Comparison of ENCODE assay signal across 24 cellular contexts in the genomic region with DNA sequence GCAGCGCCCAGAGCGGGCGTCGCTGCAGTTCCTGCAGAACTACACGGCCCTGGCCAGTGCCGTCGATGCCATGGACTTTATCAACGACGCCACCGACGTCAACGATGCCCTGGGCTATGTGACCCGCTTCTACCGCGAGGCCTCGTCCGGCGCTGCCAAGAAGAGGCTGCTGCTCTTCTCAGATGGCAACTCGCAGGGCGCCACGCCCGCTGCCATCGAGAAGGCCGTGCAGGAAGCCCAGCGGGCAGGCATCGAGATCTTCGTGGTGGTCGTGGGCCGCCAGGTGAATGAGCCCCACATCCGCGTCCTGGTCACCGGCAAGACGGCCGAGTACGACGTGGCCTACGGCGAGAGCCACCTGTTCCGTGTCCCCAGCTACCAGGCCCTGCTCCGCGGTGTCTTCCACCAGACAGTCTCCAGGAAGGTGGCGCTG. TPM values are rescaled to one million over a fixed set of nuclear protein-coding genes. Genes with fewer than 3 reads are reported as not detected.
DNase-seq lines count a peak whose midpoint lies in the region; ATAC-seq and TF ChIP-seq lines count a peak whose summit lies in the region.
"Had no signal": no experiment of that assay in that cellular context is flagged by ENCODE, and none has a peak within 500 bp of the region (broad histone marks: within the 10 kb centered on the region; RNA-seq: fewer than 3 reads in every experiment).

No MANE protein-coding gene starts in this region.

- no peaks in the 10 kb centered on the region for H3K9me3 ChIP-seq in lower lobe of right lung
- H3K9me3 ChIP-seq: upper lobe of right lung had no signal

- peak; percentile 4 to 11 for DNase-seq in activated T-cell treated with anti-CD3 and anti-CD28 coated beads, Interleukin-2, amount 50 U/mL, for 48 hours
- no peak for DNase-seq in activated T-cell treated with anti-CD3 and anti-CD28 coated beads, Interleukin-2, amount 50 U/mL, for 72 hours
- DNase-seq in coronary artery (ENCODE audit: low spot score), result peak; percentile 72
- DNase-seq in lower lobe of right lung, result peak; percentile 42
- peak; percentile 17 for DNase-seq in stimulated activated CD8-positive, alpha-beta memory T cell treated with anti-CD3 and anti-CD28 coated beads, Interleukin-4, amount 100 ng/mL, for 48 hours
- no peak for DNase-seq in AG20443 (ENCODE audit: low spot score)
- DNase-seq: 8988T; activated CD4-positive, alpha-beta T cell treated with anti-CD3 and anti-CD28 coated beads for 48 hours; activated naive CD4-positive, alpha-beta T cell treated with anti-CD3 and anti-CD28 coated beads for 36 hours; Caco-2; foreskin keratinocyte; KG1; kidney glomerular epithelial cell; NCI-H2029; NCI-H345; nucleus accumbens; RPMI8226; stimulated activated CD4-positive, alpha-beta T cell treated with anti-CD3 and anti-CD28 coated beads, Interleukin-1b, Interleukin-23, amount 100 ng/mL, for 48 hours; SW 1271; upper lobe of right lung had no signal

- intact Hi-C loops in lower lobe of right lung (cut with DNase I), result no loop called here

- no peaks in the 10 kb centered on the region for H3K27me3 ChIP-seq in lower lobe of right lung (ENCODE audit: low read depth)
- H3K27me3 ChIP-seq: foreskin keratinocyte, upper lobe of right lung had no signal

- H3K4me3 Mint-ChIP-seq in activated T-cell treated with anti-CD3 and anti-CD28 coated beads, Interleukin-2, amount 50 U/mL, for 72 hours, result no peak overlapping the region
- H3K4me3 Mint-ChIP-seq: activated naive CD4-positive, alpha-beta T cell treated with anti-CD3 and anti-CD28 coated beads for 36 hours; B cell; stimulated activated naive CD8-positive, alpha-beta T cell treated with anti-CD3 and anti-CD28 coated beads, Interleukin-15, amount 100 ng/mL, for 72 hours had no signal

- TF ChIP-seq CTCF in coronary artery (IDR thresholded peaks at IDR 0.05) (no peak), lower lobe of right lung (IDR thresholded peaks at IDR 0.05) (no peak)

- H3K4me1 ChIP-seq in lower lobe of right lung, result no peaks in the 10 kb centered on the region
- H3K4me1 ChIP-seq: Caco-2, foreskin keratinocyte, upper lobe of right lung had no signal

- H3K27ac ChIP-seq in coronary artery, result no peak overlapping the region
- H3K27ac ChIP-seq in lower lobe of right lung, result no peak overlapping the region
- H3K27ac ChIP-seq: foreskin keratinocyte, upper lobe of right lung had no signal

- no peak for ATAC-seq in activated T-cell treated with anti-CD3 and anti-CD28 coated beads, Interleukin-2, amount 50 U/mL, for 72 hours (replicated peaks in 1 of 2)
- ATAC-seq in lower lobe of right lung (no peak), GM18870 (IDR thresholded peaks at IDR 0.05; ENCODE audit: unreplicated experiment) (no peak), HG03139 (IDR thresholded peaks at IDR 0.05; ENCODE audit: unreplicated experiment) (no peak)
- ATAC-seq: foreskin keratinocyte, upper lobe of right lung had no signal

- H3K36me3 ChIP-seq in lower lobe of right lung, result peaks cover 21% of the 10 kb centered on the region

- H3K4me1 Mint-ChIP-seq in activated T-cell treated with anti-CD3 and anti-CD28 coated beads, Interleukin-2, amount 50 U/mL, for 72 hours (ENCODE audit: low read depth), result no peaks in the 10 kb centered on the region
- H3K4me1 Mint-ChIP-seq: B cell; stimulated activated naive CD8-positive, alpha-beta T cell treated with anti-CD3 and anti-CD28 coated beads, Interleukin-15, amount 100 ng/mL, for 72 hours had no signal

- peaks cover 0 to 5% of the 10 kb centered on the region in 2 donors for H3K36me3 Mint-ChIP-seq in activated T-cell treated with anti-CD3 and anti-CD28 coated beads, Interleukin-2, amount 50 U/mL, for 72 hours (ENCODE audit: insufficient read depth in 2 of 2)

- H3K27me3 Mint-ChIP-seq in activated T-cell treated with anti-CD3 and anti-CD28 coated beads, Interleukin-2, amount 50 U/mL, for 72 hours (ENCODE audit: low read depth), result no peaks in the 10 kb centered on the region
- H3K27me3 Mint-ChIP-seq: B cell; stimulated activated naive CD8-positive, alpha-beta T cell treated with anti-CD3 and anti-CD28 coated beads, Interleukin-15, amount 100 ng/mL, for 72 hours had no signal

- H3K4me3 ChIP-seq in coronary artery (no peak overlapping the region), lower lobe of right lung (no peak overlapping the region)
- H3K4me3 ChIP-seq: upper lobe of right lung had no signal

- peaks cover 0 to 4% of the 10 kb centered on the region in 2 donors for H3K9me3 Mint-ChIP-seq in activated T-cell treated with anti-CD3 and anti-CD28 coated beads, Interleukin-2, amount 50 U/mL, for 72 hours

- no peak overlapping the region for H3K27ac Mint-ChIP-seq in activated T-cell treated with anti-CD3 and anti-CD28 coated beads, Interleukin-2, amount 50 U/mL, for 72 hours
- H3K27ac Mint-ChIP-seq: activated naive CD4-positive, alpha-beta T cell treated with anti-CD3 and anti-CD28 coated beads for 36 hours; B cell; stimulated activated naive CD8-positive, alpha-beta T cell treated with anti-CD3 and anti-CD28 coated beads, Interleukin-15, amount 100 ng/mL, for 72 hours had no signal

RNA-seq across cellular contexts. Expression of a gene that starts 22.0 kb away (rescaled TPM):
- total RNA-seq in activated T-cell treated with anti-CD3 and anti-CD28 coated beads, Interleukin-2, amount 50 U/mL, for 72 hours, result 1 to 10 TPM; 1.7 to 2.8 TPM
- 148 TPM for total RNA-seq in lower lobe of right lung

Comparison
In these comparisons a context has a peak if more than half of its experiments do, and no peak if none do; other contexts are left out.
1. DNase-seq: peak in activated T-cell treated with anti-CD3 and anti-CD28 coated beads, Interleukin-2, amount 50 U/mL, for 48 hours (2 of 2), coronary artery (single experiment), lower lobe of right lung (single experiment) and stimulated activated CD8-positive, alpha-beta memory T cell treated with anti-CD3 and anti-CD28 coated beads, Interleukin-4, amount 100 ng/mL, for 48 hours (single experiment); none in activated T-cell treated with anti-CD3 and anti-CD28 coated beads, Interleukin-2, amount 50 U/mL, for 72 hours (0 of 2) and AG20443 (single experiment).
2. RNA of a gene that starts 22.0 kb away (total RNA-seq): 148 TPM in lower lobe of right lung (single experiment); 1.7 to 2.8 TPM in activated T-cell treated with anti-CD3 and anti-CD28 coated beads, Interleukin-2, amount 50 U/mL, for 72 hours; every median in the first group is over 10 times any median in the second.